In the genomic region with DNA sequence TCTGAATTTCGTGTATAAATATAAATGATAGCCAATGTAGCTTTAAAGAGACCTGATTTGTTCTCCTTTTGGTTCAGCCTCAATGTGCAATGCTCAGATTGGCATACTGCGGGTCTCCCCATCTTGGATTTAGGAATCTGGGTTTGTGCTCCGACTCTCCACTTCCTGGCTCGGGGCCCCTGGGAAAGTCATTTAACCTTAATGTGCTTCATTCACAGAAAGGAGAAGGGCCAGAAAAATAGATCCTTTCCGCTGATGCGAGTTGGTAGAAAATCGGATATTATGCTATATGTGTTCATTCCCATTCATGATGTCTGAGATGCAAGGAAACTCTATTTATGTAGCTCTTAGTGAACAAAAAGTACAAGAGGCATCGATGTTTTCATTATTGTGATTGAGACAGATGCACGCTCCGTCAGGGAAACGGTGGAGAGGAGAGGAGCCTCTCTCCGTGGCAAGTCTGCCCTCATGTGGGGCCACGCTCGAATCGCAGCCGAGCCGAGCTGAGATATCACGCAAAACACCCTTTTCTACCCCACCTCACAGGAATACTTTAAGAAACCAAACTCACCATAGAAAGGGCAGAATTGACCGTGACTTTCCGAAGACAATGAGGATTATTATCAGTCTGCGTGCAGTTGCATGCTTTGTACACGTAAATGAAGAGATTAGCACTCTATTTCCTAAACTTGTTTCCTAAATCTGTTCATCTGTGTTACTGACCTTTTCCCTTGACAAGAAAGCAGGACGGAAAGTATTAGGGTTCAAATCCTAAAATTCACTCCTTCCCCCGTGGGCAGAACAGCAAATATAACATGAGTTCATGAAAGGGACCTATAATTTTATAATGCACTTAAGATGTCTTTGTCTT, we compare ENCODE assay signal across 9 cellular contexts.
DNase-seq lines count a peak whose midpoint lies in the region; ATAC-seq, FAIRE-seq and TF ChIP-seq lines count a peak whose summit lies in the region.
"Had no signal": no experiment of that assay in that cellular context is flagged by ENCODE, and none has a peak within 500 bp of the region (broad histone marks: within the 10 kb centered on the region; RNA-seq: fewer than 3 reads in every experiment).

No MANE protein-coding gene starts in this region.

- H3K27me3 ChIP-seq in brain microvascular endothelial cell (replicated peaks) = peaks cover 3% of the 10 kb centered on the region

- TF ChIP-seq CTCF in OCI-LY7 (conservative IDR thresholded peaks at IDR 0.05; ENCODE audit: low read length) (peak; percentile 60), brain microvascular endothelial cell (IDR thresholded peaks at IDR 0.05; ENCODE audit: low read depth, low read length, missing control alignments) (peak; percentile 86)

- H3K9me2 ChIP-seq in OCI-LY7 (ENCODE audit: insufficient read depth, low read length) = no peaks in the 10 kb centered on the region

- no TSS peak for BruUV-seq in OCI-LY7 (replicated peaks; lab: Mats Ljungman, UMichigan)

- peak; percentile 24 for FAIRE-seq in islet of Langerhans (lab: Jason Lieb, UNC)

- POLR2A ChIA-PET in OCI-LY7 (lab: Charles Lee) = no interaction called here

- no peak overlapping the region for H2AFZ ChIP-seq in OCI-LY7 (ENCODE audit: low read length)

- H3K4me1 ChIP-seq in OCI-LY7 (ENCODE audit: insufficient read depth, low read length, poor library complexity, severe bottlenecking) = no peaks in the 10 kb centered on the region

- intact Hi-C loops in OCI-LY7 (cut with micrococcal nuclease; ENCODE audit: unreplicated experiment) = no loop called here

- H3K27ac ChIP-seq in OCI-LY7 (ENCODE audit: low read depth, low read length, poor library complexity, severe bottlenecking) (no peak overlapping the region), brain microvascular endothelial cell (no peak overlapping the region)
- H3K27ac ChIP-seq: thoracic aorta had no signal

- no peak overlapping the region for H3K4me2 ChIP-seq in OCI-LY7 (ENCODE audit: low read length)

- H3K4me3 ChIP-seq in OCI-LY7 (ENCODE audit: low read depth, low read length, poor library complexity, severe bottlenecking) = no peak overlapping the region
- H3K4me3 ChIP-seq in brain microvascular endothelial cell (ENCODE audit: low read depth, low read length) = peak overlapping the region; percentile 44
- H3K4me3 ChIP-seq: thoracic aorta had no signal

- no peaks in the 10 kb centered on the region for H4K20me1 ChIP-seq in OCI-LY7 (ENCODE audit: insufficient read depth, low read length)

- ATAC-seq in GM19351 (IDR thresholded peaks at IDR 0.05; ENCODE audit: unreplicated experiment) = peak; percentile 96
- ATAC-seq in HG03378 (IDR thresholded peaks at IDR 0.05; ENCODE audit: unreplicated experiment) = peak; percentile 87
- ATAC-seq in HG02970 (IDR thresholded peaks at IDR 0.05; ENCODE audit: low FRiP score, unreplicated experiment) = no peak

- peak; percentile 89 for DNase-seq in DMS53 (lab: John Stamatoyannopoulos, UW)
- peak; percentile 5 for DNase-seq in OCI-LY7 (ENCODE audit: low spot score)
- DNase-seq in brain microvascular endothelial cell = peak; percentile 45
- peak; percentile 10 for DNase-seq in stimulated activated CD4-positive, alpha-beta T cell treated with anti-CD3 and anti-CD28 coated beads, Interleukin-4, amount 100 ng/mL, for 24 hours

- no peaks in the 10 kb centered on the region for H3K79me2 ChIP-seq in OCI-LY7 (ENCODE audit: insufficient read depth, low read depth, low read length)

- H3K36me3 ChIP-seq in OCI-LY7 (ENCODE audit: insufficient read depth, low read length) = no peaks in the 10 kb centered on the region
- no peaks in the 10 kb centered on the region for H3K36me3 ChIP-seq in brain microvascular endothelial cell (replicated peaks)
- H3K36me3 ChIP-seq: thoracic aorta had no signal

- CTCF ChIA-PET in OCI-LY7 (lab: Charles Lee; ENCODE audit: unreplicated experiment) = no interaction called here

- no peaks in the 10 kb centered on the region for H3K9me3 ChIP-seq in OCI-LY7 (ENCODE audit: low read length)
- H3K9me3 ChIP-seq: thoracic aorta had no signal

- in situ Hi-C loops in brain microvascular endothelial cell (cut with HindIII; ENCODE audit: low pct_ligation_motif_present, low sequenced_read_pairs) = no loop called here

Comparison
In these comparisons a context has a peak if more than half of its experiments do, and no peak if none do; other contexts are left out.
1. DNase-seq: peak in every context shown above with its lines; median percentile 89 in DMS53; 45 in brain microvascular endothelial cell; 10 in stimulated activated CD4-positive, alpha-beta T cell treated with anti-CD3 and anti-CD28 coated beads, Interleukin-4, amount 100 ng/mL, for 24 hours; 5 in OCI-LY7.